In genomic region chr13:73428137-73428536, GRCh38 we compare ENCODE assay signal across 11 cellular contexts.
DNase-seq lines count a peak whose midpoint lies in the region; ATAC-seq and TF ChIP-seq lines count a peak whose summit lies in the region.
"Had no signal": no experiment of that assay in that cellular context is flagged by ENCODE, and none has a peak within 500 bp of the region (broad histone marks: within the 10 kb centered on the region; RNA-seq: fewer than 3 reads in every experiment).

No MANE protein-coding gene starts in this region.

- CTCF ChIA-PET in SK-N-SH (lab: Yijun Ruan, JAX): no interaction called here

- WGBS in SK-N-SH (ENCODE audit: low lambda C conversion rate): 41% methylated on average over 3 of the region's 3 CpGs
- 23% methylated on average over 3 of the region's 3 CpGs for WGBS in hepatocyte (ENCODE audit: low lambda C conversion rate, missing lambda C conversion rate)

- H3K27ac ChIP-seq in SK-N-SH (ENCODE audit: low read depth in 2 of 2, low read length in 1 of 2) (peak overlapping the region in 1 of 2 experiments; percentile 22; a peak in 1 of 4 replicates), hepatocyte (peak overlapping the region; percentile 88)

- H2AFZ ChIP-seq in SK-N-SH (ENCODE audit: low read depth) (no peak overlapping the region), hepatocyte (no peak overlapping the region)

- H4K20me1 ChIP-seq in SK-N-SH (ENCODE audit: insufficient read depth) (no peaks in the 10 kb centered on the region), hepatocyte (ENCODE audit: insufficient read depth, poor library complexity, severe bottlenecking) (no peaks in the 10 kb centered on the region)

- no peaks in the 10 kb centered on the region for H3F3A ChIP-seq in SK-N-SH (replicated peaks; ENCODE audit: insufficient read depth)

- H3K79me2 ChIP-seq in SK-N-SH (ENCODE audit: insufficient read depth) (no peaks in the 10 kb centered on the region), hepatocyte (no peaks in the 10 kb centered on the region)

- H3K9me3 ChIP-seq in SK-N-SH (no peaks in the 10 kb centered on the region), adipocyte (ENCODE audit: control insufficient read depth, low read length) (no peaks in the 10 kb centered on the region), hepatocyte (ENCODE audit: low read depth) (no peaks in the 10 kb centered on the region)

- H3K9me2 ChIP-seq in SK-N-SH (no peaks in the 10 kb centered on the region), hepatocyte (replicated peaks; ENCODE audit: insufficient read depth) (no peaks in the 10 kb centered on the region)

- H3K36me3 ChIP-seq in SK-N-SH (replicated peaks in 1 of 2; ENCODE audit: control insufficient read depth in 1 of 2, insufficient read depth in 2 of 2, low read length in 1 of 2): no peaks in the 10 kb centered on the region
- H3K36me3 ChIP-seq in adipocyte (ENCODE audit: control insufficient read depth, insufficient read depth, low read length, severe bottlenecking): no peaks in the 10 kb centered on the region
- no peaks in the 10 kb centered on the region for H3K36me3 ChIP-seq in hepatocyte (replicated peaks; ENCODE audit: insufficient read depth, low read depth)

- no peak for TF ChIP-seq CTCF in SK-N-SH (IDR thresholded peaks at IDR 0.05)
- TF ChIP-seq CTCF in hepatocyte (IDR thresholded peaks at IDR 0.05; ENCODE audit: poor library complexity): no peak

- no peaks in the 10 kb centered on the region for H3K27me3 ChIP-seq in SK-N-SH (ENCODE audit: insufficient read depth)
- H3K27me3 ChIP-seq in adipocyte (replicated peaks; ENCODE audit: control insufficient read depth, insufficient read depth, low read length): no peaks in the 10 kb centered on the region
- H3K27me3 ChIP-seq in hepatocyte: no peaks in the 10 kb centered on the region

- no peak overlapping the region for H3K4me2 ChIP-seq in SK-N-SH
- peak overlapping the region; percentile 23 for H3K4me2 ChIP-seq in hepatocyte

- no peak for TF ChIP-seq RAD21 in SK-N-SH (IDR thresholded peaks at IDR 0.05; ENCODE audit: low read length)

- no peak overlapping the region for H3K4me3 ChIP-seq in SK-N-SH (ENCODE audit: low read depth in 2 of 2, low read length in 1 of 2)
- no peak overlapping the region for H3K4me3 ChIP-seq in adipocyte (ENCODE audit: low read length)
- no peak overlapping the region for H3K4me3 ChIP-seq in hepatocyte
- H3K4me3 ChIP-seq: lung had no signal

- DNase-seq in SK-N-SH (no peak), adipocyte (ENCODE audit: low read depth) (peak; percentile 88), hepatocyte (ENCODE audit: low spot score) (peak; percentile 77), stromal cell of bone marrow (ENCODE audit: low read depth) (peak; percentile 31), DMS 273 (lab: John Stamatoyannopoulos, UW; ENCODE audit: unreplicated experiment) (no peak)
- DNase-seq in stimulated activated naive CD4-positive, alpha-beta T cell treated with Interleukin-2 at 50 U/mL for 16 hours (lab: John Stamatoyannopoulos, UW): no peak
- DNase-seq: NCI-H69, posterior cingulate gyrus had no signal

- no peak for TF ChIP-seq EP300 in SK-N-SH (IDR thresholded peaks at IDR 0.05; ENCODE audit: borderline replicate concordance in 1 of 2, low read depth in 1 of 2, low read length in 1 of 2)

- POLR2A ChIA-PET in SK-N-SH (lab: Yijun Ruan, JAX): no interaction called here

- ATAC-seq in SK-N-SH treated with all-trans-retinoic acid at 6 μM for 48 hours (peak; percentile 79), GM18502 (IDR thresholded peaks at IDR 0.05; ENCODE audit: poor library complexity, unreplicated experiment) (no peak)

- H3K9ac ChIP-seq in SK-N-SH (no peak overlapping the region), adipocyte (ENCODE audit: low read length) (no peak overlapping the region)

- peaks cover 0 to 5% of the 10 kb centered on the region in 2 experiments; a peak in 1 of 4 replicates for H3K4me1 ChIP-seq in SK-N-SH (ENCODE audit: control insufficient read depth in 1 of 2, insufficient read depth in 2 of 2, low read depth in 1 of 2, low read length in 1 of 2)
- H3K4me1 ChIP-seq in adipocyte (ENCODE audit: control insufficient read depth, insufficient read depth, low read length): peaks cover 2% of the 10 kb centered on the region
- H3K4me1 ChIP-seq in hepatocyte (ENCODE audit: insufficient read depth): peaks cover 23% of the 10 kb centered on the region

TF ChIP-seq in SK-N-SH treated with all-trans-retinoic acid at 6 μM for 48 hours, 23 proteins besides CTCF, POLR2A, EP300 and RAD21:
- TF ChIP-seq ZNF8 (CRISPR knock-in tag; IDR thresholded peaks at IDR 0.05) (no peak), ZC3H10 (CRISPR knock-in tag; IDR thresholded peaks at IDR 0.05) (no peak), ZNF565 (CRISPR knock-in tag; conservative IDR thresholded peaks at IDR 0.05; ENCODE audit: low read depth) (no peak), BACH2 (CRISPR knock-in tag; IDR thresholded peaks at IDR 0.05; ENCODE audit: borderline replicate concordance) (no peak), POU6F1 (CRISPR knock-in tag; IDR thresholded peaks at IDR 0.05; ENCODE audit: borderline replicate concordance, low read depth) (no peak)
TF ChIP-seq in SK-N-SH treated with all-trans-retinoic acid at 6 μM for 48 hours: peak in this region for 0.

TF ChIP-seq in SK-N-SH, 30 proteins besides CTCF, POLR2A, EP300 and RAD21:
- TF ChIP-seq NFIC (IDR thresholded peaks at IDR 0.05; ENCODE audit: borderline replicate concordance) (no peak), SMC3 (IDR thresholded peaks at IDR 0.05; ENCODE audit: low read depth, low read length) (no peak), ZBTB33 (IDR thresholded peaks at IDR 0.05; ENCODE audit: borderline replicate concordance, low read depth) (no peak), YY1 (IDR thresholded peaks at IDR 0.05; ENCODE audit: low read depth) (no peak), MEF2A (IDR thresholded peaks at IDR 0.05; ENCODE audit: borderline replicate concordance, low read depth) (no peak), MAX (IDR thresholded peaks at IDR 0.05; ENCODE audit: low read depth) (no peak), PBX3 (IDR thresholded peaks at IDR 0.05) (no peak), RXRA (IDR thresholded peaks at IDR 0.05; ENCODE audit: borderline replicate concordance, low read depth) (no peak), POLR2AphosphoS5 (IDR thresholded peaks at IDR 0.05; ENCODE audit: low read depth, low read length) (no peak), EZH2phosphoT487 (IDR thresholded peaks at IDR 0.05; ENCODE audit: borderline replicate concordance, low read depth) (no peak), JUND (IDR thresholded peaks at IDR 0.05) (no peak), FOSL2 (IDR thresholded peaks at IDR 0.05; ENCODE audit: borderline replicate concordance, low read depth) (no peak), FOXM1 (IDR thresholded peaks at IDR 0.05; ENCODE audit: low read depth) (no peak), TAF1 (IDR thresholded peaks at IDR 0.05; ENCODE audit: borderline replicate concordance, low read depth, low read length) (no peak), GATA2 (CRISPR knock-in tag; IDR thresholded peaks at IDR 0.05) (no peak), GABPA (IDR thresholded peaks at IDR 0.05; ENCODE audit: low read depth) (no peak)

Comparison
In these comparisons a context has a peak if more than half of its experiments do, and no peak if none do; other contexts are left out.
1. DNase-seq: peak in adipocyte (single experiment), hepatocyte (single experiment) and stromal cell of bone marrow (single experiment); none in SK-N-SH (single experiment), DMS 273 (single experiment) and stimulated activated naive CD4-positive, alpha-beta T cell treated with Interleukin-2 at 50 U/mL for 16 hours (single experiment).